In genomic region chr7:151890355-151891004, GRCh38 we compare ENCODE assay signal across 15 cellular contexts. TPM values are rescaled to one million over a fixed set of nuclear protein-coding genes. Genes with fewer than 3 reads are reported as not detected.
DNase-seq lines count a peak whose midpoint lies in the region; ATAC-seq and TF ChIP-seq lines count a peak whose summit lies in the region.
"Had no signal": no experiment of that assay in that cellular context is flagged by ENCODE, and none has a peak within 500 bp of the region (broad histone marks: within the 10 kb centered on the region; RNA-seq: fewer than 3 reads in every experiment).

No MANE protein-coding gene starts in this region.

- H3K4ac ChIP-seq in H9 (ENCODE audit: low read depth, low read length): no peak overlapping the region

- H3K9me3 ChIP-seq in H9 (ENCODE audit: control insufficient read depth, low read depth, low read length) (no peaks in the 10 kb centered on the region), endodermal cell (ENCODE audit: control insufficient read depth, low read length) (no peaks in the 10 kb centered on the region)
- H3K9me3 ChIP-seq: gastrocnemius medialis, right atrium auricular region had no signal

- no peak overlapping the region for H3K4me2 ChIP-seq in H9 (ENCODE audit: insufficient read depth, insufficient read length, low read length)

- H3K27me3 Mint-ChIP-seq in CD14-positive monocyte (ENCODE audit: low read depth in 3 of 3): peaks cover 15 to 24% (median 17%) of the 10 kb centered on the region in 3 donors
- H3K27me3 Mint-ChIP-seq in H9 (ENCODE audit: low read depth): peaks cover 58% of the 10 kb centered on the region
- H3K27me3 Mint-ChIP-seq in endodermal cell (ENCODE audit: insufficient read depth): peaks cover 43% of the 10 kb centered on the region
- H3K27me3 Mint-ChIP-seq in immature natural killer cell (ENCODE audit: low read depth in 3 of 3): peaks cover 0 to 10% (median 9%) of the 10 kb centered on the region in 3 donors
- peaks cover 27 to 40% of the 10 kb centered on the region in 2 donors for H3K27me3 Mint-ChIP-seq in natural killer cell (ENCODE audit: low read depth in 2 of 2)

- DNase-seq in CD14-positive monocyte (ENCODE audit: low spot score): no peak
- DNase-seq in H9: peak; percentile 27
- peak; percentile 23 for DNase-seq in NCI-H510A (lab: John Stamatoyannopoulos, UW)
- peak; percentile 60 for DNase-seq in endodermal cell
- no peak for DNase-seq in immature natural killer cell
- no peak for DNase-seq in natural killer cell
- DNase-seq in kidney glomerular epithelial cell (lab: John Stamatoyannopoulos, UW): no peak
- no peak for DNase-seq in EL
- DNase-seq: activated CD8-positive, alpha-beta T cell treated with anti-CD3 and anti-CD28 coated beads, Interleukin-2, amount 10 ng/mL, durations not matched to agents 7 days and 5 days; gastrocnemius medialis; mesendoderm; stimulated activated CD4-positive, alpha-beta T cell treated with anti-CD3 and anti-CD28 coated beads, Interleukin-1b, Interleukin-23, amount 100 ng/mL, for 48 hours had no signal

- H3K23me2 ChIP-seq in H9 (ENCODE audit: insufficient read length, low read depth, low read length, poor library complexity, severe bottlenecking): no peaks in the 10 kb centered on the region

- no peak overlapping the region for H3K56ac ChIP-seq in H9 (ENCODE audit: insufficient read length, low read depth, low read length)

- H3K4me3 Mint-ChIP-seq in CD14-positive monocyte: peak overlapping the region in 1 of 2 donors; percentile 28
- no peak overlapping the region for H3K4me3 Mint-ChIP-seq in H9
- H3K4me3 Mint-ChIP-seq in endodermal cell: no peak overlapping the region
- H3K4me3 Mint-ChIP-seq in immature natural killer cell: no peak overlapping the region
- no peak overlapping the region for H3K4me3 Mint-ChIP-seq in natural killer cell
- H3K4me3 Mint-ChIP-seq: activated CD8-positive, alpha-beta T cell treated with anti-CD3 and anti-CD28 coated beads, Interleukin-2, amount 10 ng/mL, durations not matched to agents 7 days and 5 days; activated T-helper 17 cell treated with anti-CD3 and anti-CD28 coated beads, Interleukin-2, amount 50 U/mL, for 72 hours had no signal

- no peaks in the 10 kb centered on the region for H3K36me3 ChIP-seq in endodermal cell (ENCODE audit: control insufficient read depth, insufficient read depth, low read length)
- H3K36me3 ChIP-seq: gastrocnemius medialis, right atrium auricular region had no signal

- no peak for ATAC-seq in natural killer cell
- ATAC-seq: activated CD8-positive, alpha-beta T cell treated with anti-CD3 and anti-CD28 coated beads, Interleukin-2, amount 10 ng/mL, durations not matched to agents 7 days and 5 days; activated T-helper 17 cell treated with anti-CD3 and anti-CD28 coated beads, Interleukin-2, amount 50 U/mL, for 72 hours; gastrocnemius medialis had no signal

- H3K27ac ChIP-seq in H9 (ENCODE audit: insufficient read length, low read depth, low read length) (no peak overlapping the region), endodermal cell (ENCODE audit: low read depth, low read length) (no peak overlapping the region)
- H3K27ac ChIP-seq: gastrocnemius medialis, right atrium auricular region, SK-N-MC had no signal

- peak overlapping the region in 4 of 7 donors; percentile 10 to 70 (median 36) for H3K27ac Mint-ChIP-seq in CD14-positive monocyte
- no peak overlapping the region for H3K27ac Mint-ChIP-seq in H9
- no peak overlapping the region for H3K27ac Mint-ChIP-seq in endodermal cell
- no peak overlapping the region for H3K27ac Mint-ChIP-seq in immature natural killer cell
- H3K27ac Mint-ChIP-seq in natural killer cell: no peak overlapping the region
- H3K27ac Mint-ChIP-seq: activated CD8-positive, alpha-beta T cell treated with anti-CD3 and anti-CD28 coated beads, Interleukin-2, amount 10 ng/mL, durations not matched to agents 7 days and 5 days; activated T-helper 17 cell treated with anti-CD3 and anti-CD28 coated beads, Interleukin-2, amount 50 U/mL, for 72 hours had no signal

- no peak overlapping the region for H2BK20ac ChIP-seq in H9 (ENCODE audit: low read depth, low read length, poor library complexity, severe bottlenecking)

- no peak overlapping the region for H3K4me3 ChIP-seq in endodermal cell (ENCODE audit: low read length)
- H3K4me3 ChIP-seq: gastrocnemius medialis, right atrium auricular region, SK-N-MC had no signal

- H3K18ac ChIP-seq in H9 (ENCODE audit: insufficient read length, low read depth, low read length): no peak overlapping the region

- no peaks in the 10 kb centered on the region for H3K79me2 ChIP-seq in H9 (ENCODE audit: insufficient read depth, low read length)

- no peak overlapping the region for H2BK15ac ChIP-seq in H9 (ENCODE audit: low read depth, low read length)

- no peak overlapping the region for H2BK12ac ChIP-seq in H9 (ENCODE audit: insufficient read length, low read depth, low read length)

- no peak overlapping the region for H2AK5ac ChIP-seq in H9 (ENCODE audit: insufficient read length, low read length)

- H3K23ac ChIP-seq in H9 (ENCODE audit: insufficient read length, low read depth, low read length): no peak overlapping the region

- H3K9ac ChIP-seq in H9 (ENCODE audit: extremely low read depth, insufficient read length, low read length) (no peak overlapping the region), endodermal cell (ENCODE audit: extremely low read depth, low read length, poor library complexity, severe bottlenecking) (no peak overlapping the region)

- no peak overlapping the region for H2AFZ ChIP-seq in H9 (ENCODE audit: low read length)

- H4K5ac ChIP-seq in H9 (ENCODE audit: insufficient read length, low read depth, low read length): no peak overlapping the region

- H3K4me1 ChIP-seq in H9 (ENCODE audit: insufficient read depth, low read length) (no peaks in the 10 kb centered on the region), endodermal cell (ENCODE audit: control insufficient read depth, insufficient read depth, low read length) (no peaks in the 10 kb centered on the region)
- H3K4me1 ChIP-seq: gastrocnemius medialis, right atrium auricular region had no signal

- no peak overlapping the region for H2BK5ac ChIP-seq in H9 (ENCODE audit: insufficient read length, low read length)

- H3K14ac ChIP-seq in H9 (ENCODE audit: insufficient read depth, low read length): no peak overlapping the region

- H3K9me3 Mint-ChIP-seq in CD14-positive monocyte: no peaks in the 10 kb centered on the region
- no peaks in the 10 kb centered on the region for H3K9me3 Mint-ChIP-seq in H9
- H3K9me3 Mint-ChIP-seq in endodermal cell: no peaks in the 10 kb centered on the region
- H3K9me3 Mint-ChIP-seq in immature natural killer cell: no peaks in the 10 kb centered on the region
- H3K9me3 Mint-ChIP-seq in natural killer cell: no peaks in the 10 kb centered on the region
- H3K9me3 Mint-ChIP-seq: activated T-helper 17 cell treated with anti-CD3 and anti-CD28 coated beads, Interleukin-2, amount 50 U/mL, for 72 hours had no signal

- intact Hi-C loops in CD14-positive monocyte (cut with micrococcal nuclease) (no loop called here), natural killer cell (cut with micrococcal nuclease) (no loop called here)

- TF ChIP-seq CTCF in CD14-positive monocyte (IDR thresholded peaks at IDR 0.05) (no peak), H9 (conservative IDR thresholded peaks at IDR 0.05) (no peak), endodermal cell (conservative IDR thresholded peaks at IDR 0.05) (no peak), natural killer cell (IDR thresholded peaks at IDR 0.05) (no peak)

- no CpG with 5 or more reads among the region's 12 CpGs for WGBS in H9 (ENCODE audit: extremely low coverage, insufficient read length, low lambda C conversion rate)
- 86 to 93% methylated on average over 6 to 12 of the region's 12 CpGs for WGBS in endodermal cell (ENCODE audit: insufficient coverage in 1 of 2, insufficient read length in 1 of 2), 2 experiments

- no peaks in the 10 kb centered on the region for H4K20me1 ChIP-seq in H9 (ENCODE audit: control insufficient read depth, insufficient read depth, insufficient read length)

- no peak overlapping the region for H3T11ph ChIP-seq in H9 (ENCODE audit: low read length)

- no peak overlapping the region for H4K8ac ChIP-seq in H9 (replicated peaks; ENCODE audit: insufficient read length, low read depth, low read length)

- H2BK120ac ChIP-seq in H9 (ENCODE audit: low read depth, low read length, poor library complexity, severe bottlenecking): no peak overlapping the region

- H3K27me3 ChIP-seq in H9 (ENCODE audit: insufficient read depth, low read length) (no peaks in the 10 kb centered on the region), endodermal cell (ENCODE audit: control insufficient read depth, insufficient read depth, low read length, poor library complexity, severe bottlenecking) (peaks cover 15% of the 10 kb centered on the region)
- H3K27me3 ChIP-seq: right atrium auricular region had no signal

- H3K36me3 Mint-ChIP-seq in CD14-positive monocyte (no peaks in the 10 kb centered on the region), H9 (ENCODE audit: insufficient read depth in 1 of 3, low read depth in 3 of 3) (no peaks in the 10 kb centered on the region), endodermal cell (ENCODE audit: low read depth) (no peaks in the 10 kb centered on the region), immature natural killer cell (no peaks in the 10 kb centered on the region), natural killer cell (no peaks in the 10 kb centered on the region)

- H4K91ac ChIP-seq in H9 (ENCODE audit: insufficient read length, low read depth, low read length): no peak overlapping the region

- no peaks in the 10 kb centered on the region for H3K79me1 ChIP-seq in H9 (ENCODE audit: insufficient read depth, low read depth, low read length, poor library complexity, severe bottlenecking)

- H3K4me1 Mint-ChIP-seq in CD14-positive monocyte (peaks cover 16% of the 10 kb centered on the region), H9 (peaks cover 13 to 30% of the 10 kb centered on the region in 2 experiments; a peak in 3 of 4 replicates), endodermal cell (no peaks in the 10 kb centered on the region), immature natural killer cell (no peaks in the 10 kb centered on the region), natural killer cell (no peaks in the 10 kb centered on the region)
- H3K4me1 Mint-ChIP-seq: activated T-helper 17 cell treated with anti-CD3 and anti-CD28 coated beads, Interleukin-2, amount 50 U/mL, for 72 hours had no signal

RNA-seq across cellular contexts. Expression of gene PRKAG2, which starts 13.6 kb away (rescaled TPM):
- polyA plus RNA-seq in CD14-positive monocyte (10 to 100 TPM; 29.2 to 30.9 TPM), immature natural killer cell (10 to 100 TPM; 14.7 to 22.5 (median 19.1) TPM)
- total RNA-seq in H9 (2021) (11.8 and 12.3 TPM in 2 replicates), endodermal cell (10 to 100 TPM; 17.2 to 20.7 TPM), natural killer cell (10 to 100 TPM; 42.6 to 66.5 (median 64.4) TPM)
- 13.3 TPM for polyA plus RNA-seq in endodermal cell (2013, experiment 1 of 2)
- 15.2 TPM for polyA plus RNA-seq in endodermal cell (2013, experiment 2 of 2)

Comparison
In these comparisons a context has a peak if more than half of its experiments do, and no peak if none do; other contexts are left out.
1. DNase-seq: peak in H9 (single experiment), NCI-H510A (single experiment) and endodermal cell (single experiment); none in CD14-positive monocyte (single experiment), immature natural killer cell (0 of 3), natural killer cell (single experiment), kidney glomerular epithelial cell (single experiment) and EL (single experiment).
2. H3K27ac Mint-ChIP-seq: peak in CD14-positive monocyte (4 of 7); none in H9 (0 of 3), endodermal cell (single experiment), immature natural killer cell (0 of 6) and natural killer cell (0 of 2).